Comparison of ENCODE assay signal across 8 cellular contexts in genomic region chr2:226985227-226985946, GRCh38.
DNase-seq lines count a peak whose midpoint lies in the region; ATAC-seq and TF ChIP-seq lines count a peak whose summit lies in the region.

No MANE protein-coding gene starts in this region.

- H3K4me2 ChIP-seq in OCI-LY3 (ENCODE audit: low read length), result peak overlapping the region; percentile 66

- H3K9ac ChIP-seq in OCI-LY3 (ENCODE audit: low read length), result no peak overlapping the region

- ATAC-seq in GM19467 (IDR thresholded peaks at IDR 0.05; ENCODE audit: unreplicated experiment), result peak; percentile 25
- ATAC-seq in left colon, result peak; percentile 66
- ATAC-seq in HG03045 (IDR thresholded peaks at IDR 0.05; ENCODE audit: unreplicated experiment), result no peak

- H3K27me3 ChIP-seq in OCI-LY3 (ENCODE audit: low read depth, low read length), result no peaks in the 10 kb centered on the region
- H3K27me3 ChIP-seq in testis, result no peaks in the 10 kb centered on the region

- H3K4me1 ChIP-seq in OCI-LY3 (ENCODE audit: low read length) (peaks cover 21% of the 10 kb centered on the region), testis (peaks cover 9% of the 10 kb centered on the region)

- peak; percentile 13 for DNase-seq in DMS53 treated with DMSO at 0.1 percent for 48 hours (lab: John Stamatoyannopoulos, UW; ENCODE audit: unreplicated experiment)
- DNase-seq in HuH-7 (ENCODE audit: low spot score), result peak; percentile 57
- DNase-seq in central memory CD4-positive, alpha-beta T cell, result peak; percentile 12
- DNase-seq in left colon, result peak in 1 of 2 donors; percentile 21
- DNase-seq in testis, result peak; percentile 70

- intact Hi-C loops in left colon (cut with DNase I, micrococcal nuclease), result loop anchor here in 1 of 2 donors (5.0 to 10.0 kb wide), 3 partner anchors 151 to 1313 kb away; partner anchors contain the start of gene RHBDD1
- intact Hi-C loops in testis (cut with DNase I; ENCODE audit: low total_unique reads), result no loop called here

- no peaks in the 10 kb centered on the region for H3K79me2 ChIP-seq in OCI-LY3 (ENCODE audit: low read length)

- TF ChIP-seq CTCF in OCI-LY3 (IDR thresholded peaks at IDR 0.05; ENCODE audit: low read depth, low read length), result peak; percentile 72
- peak; percentile 64 to 80 (median 78) for TF ChIP-seq CTCF in testis (IDR thresholded peaks at IDR 0.05)

- H3K36me3 ChIP-seq in OCI-LY3 (replicated peaks; ENCODE audit: low read depth, low read length), result no peaks in the 10 kb centered on the region
- H3K36me3 ChIP-seq in testis (ENCODE audit: low read depth, missing control alignments), result no peaks in the 10 kb centered on the region

- H3K4me3 ChIP-seq in OCI-LY3 (ENCODE audit: low read length) (peak overlapping the region; percentile 35), testis (no peak overlapping the region)

- no peak for TF ChIP-seq POLR2A in testis (IDR thresholded peaks at IDR 0.05)

- H4K20me1 ChIP-seq in OCI-LY3 (ENCODE audit: insufficient read depth, low read length), result peaks cover 4% of the 10 kb centered on the region; the same call in 1 of the 2 replicates

- H3K9me3 ChIP-seq in OCI-LY3 (ENCODE audit: insufficient read depth, low read length) (no peaks in the 10 kb centered on the region), testis (no peaks in the 10 kb centered on the region)

- H2AFZ ChIP-seq in OCI-LY3 (ENCODE audit: low read depth, low read length), result no peak overlapping the region

- H3K27ac ChIP-seq in OCI-LY3 (ENCODE audit: low read length) (peak overlapping the region; percentile 45), testis (peak overlapping the region; percentile 58 to 60)

- WGBS in testis, 2 donors, result 36 to 51% methylated on average over 10 of the region's 10 CpGs
